17 cellular contexts compared by ENCODE assay signal in genomic region chr1:180571060-180571831, GRCh38. TPM values are rescaled to one million over a fixed set of nuclear protein-coding genes. Genes with fewer than 3 reads are reported as not detected.
DNase-seq lines count a peak whose midpoint lies in the region; ATAC-seq, FAIRE-seq and TF ChIP-seq lines count a peak whose summit lies in the region.
"Had no signal": no experiment of that assay in that cellular context is flagged by ENCODE, and none has a peak within 500 bp of the region (broad histone marks: within the 10 kb centered on the region; RNA-seq: fewer than 3 reads in every experiment).

No MANE protein-coding gene starts in this region.

- no peaks in the 10 kb centered on the region for H3K79me2 ChIP-seq in K562 (ENCODE audit: control insufficient read depth, insufficient read depth, low read length)

- H3K4me1 ChIP-seq in K562 (replicated peaks in 1 of 2; ENCODE audit: control insufficient read depth in 2 of 2, insufficient read depth in 2 of 2, low read length in 2 of 2) (peaks cover 0 to 29% of the 10 kb centered on the region in 2 experiments; a peak in 4 of 5 replicates), skeletal muscle satellite cell (ENCODE audit: control insufficient read depth, insufficient read depth, low read length) (peaks cover 23% of the 10 kb centered on the region)

- no peak for ATAC-seq in activated CD8-positive, alpha-beta T cell treated with anti-CD3 and anti-CD28 coated beads for 36 hours
- ATAC-seq in activated CD8-positive, alpha-beta T cell treated with anti-CD3 and anti-CD28 coated beads, Interleukin-2, amount 10 ng/mL, durations not matched to agents 7 days and 5 days = no peak
- peak; percentile 57 for ATAC-seq in K562
- no peak for ATAC-seq in HG03342 (IDR thresholded peaks at IDR 0.05; ENCODE audit: unreplicated experiment)

- no peak for TF ChIP-seq RAD21 in K562 (CRISPR knock-in tag; conservative IDR thresholded peaks at IDR 0.05 in 1 of 2, IDR thresholded peaks at IDR 0.05 in 1 of 2)

- no peaks in the 10 kb centered on the region for H3K36me3 Mint-ChIP-seq in activated CD8-positive, alpha-beta T cell treated with anti-CD3 and anti-CD28 coated beads for 36 hours (ENCODE audit: low read depth)
- no peaks in the 10 kb centered on the region for H3K36me3 Mint-ChIP-seq in activated CD8-positive, alpha-beta T cell treated with anti-CD3 and anti-CD28 coated beads, Interleukin-2, amount 10 ng/mL, durations not matched to agents 7 days and 5 days (ENCODE audit: low read depth)
- H3K36me3 Mint-ChIP-seq: natural killer cell treated with Interleukin-12 subunit alpha and Interleukin-12 subunit beta and Interleukin-15 and Interleukin-18, amount 100 ng/mL, for 72 hours had no signal

- no peaks in the 10 kb centered on the region for H3K9me1 ChIP-seq in K562 (ENCODE audit: control insufficient read depth, insufficient read depth, low read length)

- TF ChIP-seq POLR2A in NB4 (IDR thresholded peaks at IDR 0.05; ENCODE audit: extremely low read depth, insufficient read length) (no peak), K562 (conservative IDR thresholded peaks at IDR 0.05) (no peak)

- H3K27me3 ChIP-seq in K562 (ENCODE audit: control insufficient read depth in 2 of 2, insufficient read depth in 2 of 2, low read length in 2 of 2) (no peaks in the 10 kb centered on the region), skeletal muscle satellite cell (ENCODE audit: control insufficient read depth, insufficient read depth, low read length) (no peaks in the 10 kb centered on the region)

- TF ChIP-seq CTCF in activated CD8-positive, alpha-beta T cell treated with anti-CD3 and anti-CD28 coated beads for 36 hours (IDR thresholded peaks at IDR 0.05) = no peak
- no peak for TF ChIP-seq CTCF in NB4 (IDR thresholded peaks at IDR 0.05; ENCODE audit: low read depth, low read length)
- no peak for TF ChIP-seq CTCF in K562 (IDR thresholded peaks at IDR 0.05 in 2 of 3, conservative IDR thresholded peaks at IDR 0.05 in 1 of 3; ENCODE audit: insufficient read depth in 2 of 3, low read depth in 1 of 3, low read length in 3 of 3)

- no peak for TF ChIP-seq EP300 in K562 (IDR thresholded peaks at IDR 0.05; ENCODE audit: low read length)

- no peak overlapping the region for H3K4me2 ChIP-seq in K562 (ENCODE audit: insufficient read depth, low read length)
- H3K4me2 ChIP-seq in skeletal muscle satellite cell (ENCODE audit: low read length) = peak overlapping the region; percentile 45

- CTCF ChIA-PET in activated CD8-positive, alpha-beta T cell treated with anti-CD3 and anti-CD28 coated beads for 36 hours (lab: Charles Lee) = no interaction called here
- CTCF ChIA-PET in activated CD8-positive, alpha-beta T cell treated with anti-CD3 and anti-CD28 coated beads, Interleukin-2, amount 10 ng/mL, durations not matched to agents 7 days and 5 days (lab: Charles Lee) = no interaction called here
- CTCF ChIA-PET in K562 (lab: Yijun Ruan, JAX; ENCODE audit: low intra/inter-chr PET ratio) = no interaction called here

- no peak for DNase-seq in activated CD8-positive, alpha-beta T cell treated with anti-CD3 and anti-CD28 coated beads for 36 hours
- no peak for DNase-seq in activated CD8-positive, alpha-beta T cell treated with anti-CD3 and anti-CD28 coated beads, Interleukin-2, amount 10 ng/mL, durations not matched to agents 7 days and 5 days
- peak; percentile 11 for DNase-seq in NB4 (ENCODE audit: low read depth)
- DNase-seq in K562 (ENCODE audit: extremely low read depth in 1 of 4, low spot score in 3 of 4) = no peak
- DNase-seq in GDM1 (lab: John Stamatoyannopoulos, UW) = no peak
- no peak for DNase-seq in dermis blood vessel endothelial cell
- DNase-seq: lower lobe of right lung, NCI-H446, retina had no signal

- in situ Hi-C loops in K562 (cut with MboI) = no loop called here

- no peaks in the 10 kb centered on the region for H3K9me3 ChIP-seq in K562 (replicated peaks; ENCODE audit: control insufficient read depth, insufficient read depth, low read depth, low read length)
- no peaks in the 10 kb centered on the region for H3K9me3 ChIP-seq in skeletal muscle satellite cell (replicated peaks; ENCODE audit: low read length)
- H3K9me3 ChIP-seq: lower lobe of right lung had no signal

- WGBS in K562 (ENCODE audit: insufficient coverage, low coverage, missing lambda C conversion rate) = 53% methylated on average over 5 of the region's 5 CpGs

- intact Hi-C loops in activated CD8-positive, alpha-beta T cell treated with anti-CD3 and anti-CD28 coated beads for 36 hours (cut with micrococcal nuclease) = no loop called here
- intact Hi-C loops in K562 (cut with micrococcal nuclease) = no loop called here

- POLR2A ChIA-PET in activated CD8-positive, alpha-beta T cell treated with anti-CD3 and anti-CD28 coated beads for 36 hours (lab: Charles Lee) = interaction anchor here (1.8 kb wide), 1 partner anchor 14 kb away, joined by 8 read pairs; no protein-coding TSS in a partner anchor
- POLR2A ChIA-PET in activated CD8-positive, alpha-beta T cell treated with anti-CD3 and anti-CD28 coated beads, Interleukin-2, amount 10 ng/mL, durations not matched to agents 7 days and 5 days (lab: Charles Lee) = no interaction called here
- POLR2A ChIA-PET in K562 (lab: Yijun Ruan, JAX) = interaction anchor here (0.7 to 1.4 kb wide), 4 partner anchors 8 to 15 kb away, joined by 4 to 5 read pairs (median 4); no protein-coding TSS in a partner anchor

- H3K4me3 ChIP-seq in NB4 (ENCODE audit: low read depth, low read length) (no peak overlapping the region), K562 (no peak overlapping the region), skeletal muscle satellite cell (ENCODE audit: low read length) (peak overlapping the region; percentile 14)
- H3K4me3 ChIP-seq: coronary artery, lower lobe of right lung, SK-N-MC had no signal

- H3K36me3 ChIP-seq in K562 (ENCODE audit: control insufficient read depth, insufficient read depth, low read length) (no peaks in the 10 kb centered on the region), skeletal muscle satellite cell (ENCODE audit: insufficient read depth, low read length) (no peaks in the 10 kb centered on the region)
- H3K36me3 ChIP-seq: lower lobe of right lung had no signal

- H2AFZ ChIP-seq in K562 (ENCODE audit: low read depth, low read length) = peak overlapping the region; percentile 83

- no peaks in the 10 kb centered on the region for H4K20me1 ChIP-seq in K562 (replicated peaks; ENCODE audit: control insufficient read depth, insufficient read depth, low read length)

- H3K27ac ChIP-seq in K562 (ENCODE audit: extremely low read depth, low read depth, low read length) = peak overlapping the region; percentile 17; the same call in 2 of the 3 replicates
- H3K27ac ChIP-seq: coronary artery, lower lobe of right lung, SK-N-MC had no signal

- peak overlapping the region; percentile 59 for H3K27ac Mint-ChIP-seq in activated CD8-positive, alpha-beta T cell treated with anti-CD3 and anti-CD28 coated beads for 36 hours
- no peak overlapping the region for H3K27ac Mint-ChIP-seq in activated CD8-positive, alpha-beta T cell treated with anti-CD3 and anti-CD28 coated beads, Interleukin-2, amount 10 ng/mL, durations not matched to agents 7 days and 5 days
- H3K27ac Mint-ChIP-seq: natural killer cell treated with Interleukin-12 subunit alpha and Interleukin-12 subunit beta and Interleukin-15 and Interleukin-18, amount 100 ng/mL, for 72 hours had no signal

- no peak for FAIRE-seq in K562 (lab: Jason Lieb, UNC)
- FAIRE-seq: GM18507, GM19239 had no signal

- BruUV-seq in K562 (replicated peaks; lab: Mats Ljungman, UMichigan) = no TSS peak

- H3K4me1 Mint-ChIP-seq in activated CD8-positive, alpha-beta T cell treated with anti-CD3 and anti-CD28 coated beads for 36 hours (ENCODE audit: low read depth) = peaks cover 20% of the 10 kb centered on the region
- H3K4me1 Mint-ChIP-seq in activated CD8-positive, alpha-beta T cell treated with anti-CD3 and anti-CD28 coated beads, Interleukin-2, amount 10 ng/mL, durations not matched to agents 7 days and 5 days (ENCODE audit: low read depth) = peaks cover 5% of the 10 kb centered on the region

- no peak overlapping the region for H3K4me3 Mint-ChIP-seq in activated CD8-positive, alpha-beta T cell treated with anti-CD3 and anti-CD28 coated beads for 36 hours
- H3K4me3 Mint-ChIP-seq in activated CD8-positive, alpha-beta T cell treated with anti-CD3 and anti-CD28 coated beads, Interleukin-2, amount 10 ng/mL, durations not matched to agents 7 days and 5 days = no peak overlapping the region
- H3K4me3 Mint-ChIP-seq: natural killer cell treated with Interleukin-12 subunit alpha and Interleukin-12 subunit beta and Interleukin-15 and Interleukin-18, amount 100 ng/mL, for 72 hours had no signal

- peaks cover 3% of the 10 kb centered on the region for H3K9me3 Mint-ChIP-seq in activated CD8-positive, alpha-beta T cell treated with anti-CD3 and anti-CD28 coated beads for 36 hours
- no peaks in the 10 kb centered on the region for H3K9me3 Mint-ChIP-seq in activated CD8-positive, alpha-beta T cell treated with anti-CD3 and anti-CD28 coated beads, Interleukin-2, amount 10 ng/mL, durations not matched to agents 7 days and 5 days (ENCODE audit: insufficient read depth)
- H3K9me3 Mint-ChIP-seq: natural killer cell treated with Interleukin-12 subunit alpha and Interleukin-12 subunit beta and Interleukin-15 and Interleukin-18, amount 100 ng/mL, for 72 hours had no signal

- peaks cover 7% of the 10 kb centered on the region for H3K27me3 Mint-ChIP-seq in activated CD8-positive, alpha-beta T cell treated with anti-CD3 and anti-CD28 coated beads for 36 hours
- H3K27me3 Mint-ChIP-seq in activated CD8-positive, alpha-beta T cell treated with anti-CD3 and anti-CD28 coated beads, Interleukin-2, amount 10 ng/mL, durations not matched to agents 7 days and 5 days (ENCODE audit: low read depth) = peaks cover 25% of the 10 kb centered on the region

- H3K9ac ChIP-seq in K562 (ENCODE audit: insufficient read depth in 1 of 2, low read depth in 2 of 2, low read length in 2 of 2) (no peak overlapping the region), skeletal muscle satellite cell (ENCODE audit: low read depth, low read length) (peak overlapping the region; percentile 31)

RNA-seq across cellular contexts. Expression of gene OVAAL, which starts 12.5 kb away (rescaled TPM):
- total RNA-seq in activated CD8-positive, alpha-beta T cell treated with anti-CD3 and anti-CD28 coated beads for 36 hours = not detected
- total RNA-seq in activated CD8-positive, alpha-beta T cell treated with anti-CD3 and anti-CD28 coated beads, Interleukin-2, amount 10 ng/mL, durations not matched to agents 7 days and 5 days = not detected
- not detected in 2 replicates for total RNA-seq in K562 (2011; cell fraction: chromatin; rRNA removed; ENCODE audit: low replicate concordance)
- total RNA-seq in K562 (2011; cell fraction: nucleolus; rRNA removed) = not detected in 2 replicates
- not detected in 2 replicates for total RNA-seq in K562 (2011; cell fraction: nucleoplasm; rRNA removed)
- 0.18 TPM in 1 of 2 replicates, not detected in the other for total RNA-seq in K562 (2014; rRNA removed)
- 0.07 and 0.16 TPM in 2 replicates for total RNA-seq in K562 (2014; rRNA removed; fragmentation: Illumina TruSeq; extraction: Trizol)
- not detected in 2 replicates for total RNA-seq in K562 (2015; rRNA removed; fragmentation: Illumina TruSeq; extraction: Trizol)
- total RNA-seq in K562 (2021) = not detected in 2 replicates
- polyA plus RNA-seq in K562 (2011; rRNA removed) = 0.04 and 0.08 TPM in 2 replicates
- polyA plus RNA-seq in K562 (2011; cell fraction: cytosol; rRNA removed) = 0.09 TPM in 1 of 2 replicates, not detected in the other
- not detected in 2 replicates for polyA plus RNA-seq in K562 (2011; cell fraction: nucleus; rRNA removed)
- 0.06 TPM in 1 of 2 replicates, not detected in the other for polyA plus RNA-seq in K562 (2012)
- 0.14 and 0.18 TPM in 2 replicates for polyA plus RNA-seq in K562 (2014; fragmentation: Illumina TruSeq; extraction: Trizol)
- under 1 TPM in 1 of 2 experiments, not detected in 1; 0.04 TPM for polyA plus RNA-seq in K562 (2014; fragmentation: Nextera tagmentation; extraction: Ambion mirVana)
- 0.18 TPM in 1 of 2 replicates, not detected in the other for polyA plus RNA-seq in K562 (2014; rRNA removed)
- polyA minus RNA-seq in K562 (2011; rRNA and poly(A)+ RNA removed) = not detected in 2 replicates
- not detected in 2 replicates for polyA minus RNA-seq in K562 (2011; cell fraction: cytosol; rRNA and poly(A)+ RNA removed)
- polyA minus RNA-seq in K562 (2011; cell fraction: nucleus; rRNA and poly(A)+ RNA removed) = not detected in 2 replicates
- total RNA-seq in skeletal muscle satellite cell (2012; rRNA removed) = under 0.01 TPM in 1 of 2 replicates, not detected in the other
- not detected in 2 replicates for total RNA-seq in dermis blood vessel endothelial cell
- total RNA-seq: lower lobe of right lung; natural killer cell treated with Interleukin-12 subunit alpha and Interleukin-12 subunit beta and Interleukin-15 and Interleukin-18, amount 100 ng/mL, for 72 hours had no signal
- polyA plus RNA-seq: urinary bladder had no signal
